18 cellular contexts compared by ENCODE assay signal in the genomic region with DNA sequence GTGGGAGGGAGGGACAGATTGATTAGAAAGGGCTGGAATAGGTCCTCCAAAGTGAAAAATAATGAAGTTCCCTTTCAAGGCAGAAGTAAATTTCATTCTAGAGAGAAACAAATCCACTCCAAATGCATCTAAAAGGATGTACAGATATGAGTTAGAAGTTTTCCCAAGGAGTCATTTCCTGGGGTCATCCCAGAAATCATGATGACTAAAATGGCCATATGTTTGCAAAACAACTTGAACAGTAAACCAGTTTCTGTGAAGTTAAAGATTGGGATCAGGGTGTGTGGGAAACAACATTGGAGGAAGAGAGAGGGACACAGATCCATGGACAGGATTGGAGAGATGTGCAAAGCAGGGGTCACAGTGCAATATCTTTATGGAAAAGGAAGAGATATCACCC. TPM values are rescaled to one million over a fixed set of nuclear protein-coding genes. Genes with fewer than 3 reads are reported as not detected.
"Had no signal": no experiment of that assay in that cellular context is flagged by ENCODE, and none has a peak within 500 bp of the region (broad histone marks: within the 10 kb centered on the region; RNA-seq: fewer than 3 reads in every experiment).

No MANE protein-coding gene starts in this region.

- H3K79me2 ChIP-seq: parathyroid adenoma had no signal

- DNase-seq: activated CD4-positive, alpha-beta T cell treated with anti-CD3 and anti-CD28 coated beads for 4 hours; activated CD8-positive, alpha-beta memory T cell treated with anti-CD3 and anti-CD28 coated beads, Interleukin-2, amount 50 U/mL, for 4 hours; activated CD8-positive, alpha-beta T cell treated with anti-CD3 and anti-CD28 coated beads for 36 hours; activated naive CD4-positive, alpha-beta T cell; activated naive CD8-positive, alpha-beta T cell treated with anti-CD3 and anti-CD28 coated beads, Interleukin-2, amount 10 ng/mL, durations not matched to agents 7 days and 5 days; dermis blood vessel endothelial cell; effector memory CD8-positive, alpha-beta T cell; hippocampal formation; kidney; left lung; naive thymus-derived CD8-positive, alpha-beta T cell; stimulated activated CD4-positive, alpha-beta T cell treated with anti-CD3 and anti-CD28 coated beads, Interleukin-12 subunit alpha, Interleukin-12 subunit beta, amount 100 ng/mL, for 4 hours; T-helper 17 cell had no signal

- H3K4me1 ChIP-seq: left lung, parathyroid adenoma had no signal

- H3K9me3 ChIP-seq: left lung, neutrophil, thoracic aorta had no signal

- H3K4me3 ChIP-seq: left lung, thoracic aorta had no signal

- H3K27me3 ChIP-seq: left lung, neutrophil had no signal

- H3K27ac ChIP-seq: left lung, neutrophil, parathyroid adenoma, thoracic aorta had no signal

- H3K9ac ChIP-seq: parathyroid adenoma had no signal

- H3K36me3 ChIP-seq: left lung, neutrophil had no signal

- ATAC-seq: activated CD8-positive, alpha-beta T cell treated with anti-CD3 and anti-CD28 coated beads for 36 hours; effector memory CD8-positive, alpha-beta T cell; left lung; naive thymus-derived CD8-positive, alpha-beta T cell; stimulated activated effector memory CD8-positive, alpha-beta T cell treated with anti-CD3 and anti-CD28 coated beads, Interleukin-12 subunit alpha, Interleukin-12 subunit beta, amount 100 ng/mL, for 72 hours; T-helper 17 cell; WTC11 had no signal

- H2AFZ ChIP-seq: parathyroid adenoma had no signal

RNA-seq across cellular contexts. Expression of a gene that starts 32.5 kb away (rescaled TPM):
- total RNA-seq: activated naive CD8-positive, alpha-beta T cell treated with anti-CD3 and anti-CD28 coated beads, Interleukin-2, amount 10 ng/mL, durations not matched to agents 7 days and 5 days; naive thymus-derived CD8-positive, alpha-beta T cell; T-helper 17 cell had no signal
